In the genomic region with DNA sequence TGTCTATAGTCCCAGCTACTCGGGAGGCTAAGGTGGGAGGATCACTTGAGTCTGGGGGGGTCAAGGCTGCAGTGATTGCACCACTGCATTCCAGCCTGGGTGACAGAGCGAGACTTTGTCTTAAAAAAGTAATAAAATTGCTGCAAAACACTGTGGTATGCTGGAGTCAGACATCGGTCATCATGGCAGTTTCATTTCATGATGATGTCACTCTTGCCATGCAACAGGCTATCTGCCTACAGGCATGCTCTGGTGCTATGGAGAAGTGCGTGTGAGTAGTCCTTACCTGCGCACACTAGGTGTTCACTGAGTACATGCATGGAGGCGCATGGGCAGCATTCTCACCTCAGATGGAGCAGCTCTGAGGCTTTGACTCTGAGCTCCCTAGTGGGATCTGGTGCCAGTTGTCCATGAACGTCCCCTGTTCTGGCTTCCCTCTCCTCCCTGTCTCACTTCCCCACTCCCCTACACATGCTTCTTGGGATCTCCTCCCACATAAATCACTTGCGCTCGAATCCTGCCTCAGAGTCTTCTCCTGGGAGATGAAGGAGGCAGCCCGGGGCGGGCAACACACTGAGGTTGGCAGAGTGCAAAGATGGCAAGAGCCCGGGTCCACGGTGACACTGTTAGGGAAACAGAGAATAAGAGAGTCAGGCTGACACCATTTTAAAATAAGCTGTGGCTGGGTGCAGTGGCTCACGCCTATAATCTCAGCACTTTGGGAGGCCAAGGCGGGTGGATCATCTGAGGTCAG, we compare ENCODE assay signal across 1 cellular context.
TF ChIP-seq lines count a peak whose summit lies in the region.

No MANE protein-coding gene starts in this region.

TF ChIP-seq in H1, 55 proteins besides CTCF, POLR2A, EP300 and RAD21:
- TF ChIP-seq MAFK (IDR thresholded peaks at IDR 0.05; ENCODE audit: low read depth, low read length) = no peak
- TF ChIP-seq RFX5 (IDR thresholded peaks at IDR 0.05; ENCODE audit: borderline replicate concordance, low read depth, low read length) = no peak
- TF ChIP-seq, protein P1, sequence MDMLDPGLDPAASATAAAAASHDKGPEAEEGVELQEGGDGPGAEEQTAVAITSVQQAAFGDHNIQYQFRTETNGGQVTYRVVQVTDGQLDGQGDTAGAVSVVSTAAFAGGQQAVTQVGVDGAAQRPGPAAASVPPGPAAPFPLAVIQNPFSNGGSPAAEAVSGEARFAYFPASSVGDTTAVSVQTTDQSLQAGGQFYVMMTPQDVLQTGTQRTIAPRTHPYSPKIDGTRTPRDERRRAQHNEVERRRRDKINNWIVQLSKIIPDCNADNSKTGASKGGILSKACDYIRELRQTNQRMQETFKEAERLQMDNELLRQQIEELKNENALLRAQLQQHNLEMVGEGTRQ (IDR thresholded peaks at IDR 0.05; ENCODE audit: low read length) = no peak
- no peak for TF ChIP-seq BCL11A (IDR thresholded peaks at IDR 0.05; ENCODE audit: low read depth in 2 of 2, low read length in 2 of 2)
- no peak for TF ChIP-seq FOSL1 (IDR thresholded peaks at IDR 0.05; ENCODE audit: insufficient read depth, low read depth, low read length)
- TF ChIP-seq EGR1 (IDR thresholded peaks at IDR 0.05; ENCODE audit: borderline replicate concordance, low read depth, low read length) = no peak
- no peak for TF ChIP-seq JUN (IDR thresholded peaks at IDR 0.05; ENCODE audit: low read depth, low read length)
